8 cellular contexts compared by ENCODE assay signal in genomic region chr15:29880886-29881285, GRCh38.
"Had no signal": no experiment of that assay in that cellular context is flagged by ENCODE, and none has a peak within 500 bp of the region (broad histone marks: within the 10 kb centered on the region; RNA-seq: fewer than 3 reads in every experiment).

No MANE protein-coding gene starts in this region.

- H3K4me2 ChIP-seq: GM23338 had no signal

- H3K4me3 Mint-ChIP-seq: GM23338, H9 had no signal

- DNase-seq: H9, HCEC 1CT, IMR-90, KBM-7 had no signal

- ATAC-seq: GM23338 had no signal

- H3K9me3 Mint-ChIP-seq: GM23338, H9 had no signal

- FAIRE-seq: H1, H54, HTR-8/SVneo had no signal

- H3K27ac Mint-ChIP-seq: GM23338, H9 had no signal

- H2AFZ ChIP-seq: GM23338 had no signal

- H3K4me3 ChIP-seq: GM23338 had no signal
